1 cellular context compared by ENCODE assay signal in genomic region chr1:162128693-162129356, GRCh38.
TF ChIP-seq lines count a peak whose summit lies in the region.

No MANE protein-coding gene starts in this region.

TF ChIP-seq in GM23338, 12 proteins besides CTCF, POLR2A, EP300 and RAD21 (continued from another document):
- no peak for TF ChIP-seq ZNF462 (CRISPR knock-in tag; IDR thresholded peaks at IDR 0.05)
- TF ChIP-seq CREB1 (CRISPR knock-in tag; IDR thresholded peaks at IDR 0.05; ENCODE audit: low read depth), result no peak
